In the genomic region with DNA sequence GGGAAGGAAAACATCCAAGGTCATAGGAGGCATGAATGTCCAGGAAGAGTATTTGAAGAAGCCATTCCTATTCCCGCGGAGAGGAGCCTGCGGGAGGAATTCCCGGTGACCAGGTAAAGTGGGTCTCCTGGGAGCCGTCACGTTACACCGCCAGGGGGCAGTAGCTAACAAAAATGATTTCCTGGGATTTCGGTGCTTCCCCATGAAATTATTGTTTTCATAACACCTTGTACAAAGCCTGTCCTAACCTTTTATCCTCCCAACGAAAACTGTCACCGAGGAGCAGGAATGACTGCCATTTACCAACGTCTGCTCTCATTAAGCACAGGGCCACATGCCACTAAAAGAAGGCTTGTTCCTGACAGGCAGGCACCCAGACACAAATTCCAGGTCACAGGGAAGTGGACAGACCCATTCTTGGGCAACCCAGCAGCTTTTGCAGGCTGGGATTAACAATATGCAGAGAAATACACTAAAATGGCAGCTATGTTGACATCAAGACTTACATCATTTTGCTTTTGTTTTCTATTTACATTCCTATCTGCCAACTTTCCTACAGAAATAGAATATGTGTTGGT, we compare ENCODE assay signal across 7 cellular contexts. TPM values are rescaled to one million over a fixed set of nuclear protein-coding genes. Genes with fewer than 3 reads are reported as not detected.
A peak's percentile ranks its signal among the peaks of the same experiment; 100 is the strongest.
DNase-seq lines count a peak whose midpoint lies in the region; ATAC-seq and TF ChIP-seq lines count a peak whose summit lies in the region.

No MANE protein-coding gene starts in this region.

- H3K4me3 ChIP-seq in H7 (ENCODE audit: insufficient read depth, low read depth, low read length): no peak overlapping the region
- no peak overlapping the region for H3K4me3 ChIP-seq in psoas muscle

- TF ChIP-seq CTCF in psoas muscle (IDR thresholded peaks at IDR 0.05): peak; percentile 62

- no peaks in the 10 kb centered on the region for H3K4me1 ChIP-seq in psoas muscle

- ATAC-seq in psoas muscle: peak in 3 of 4 donors; percentile 38 to 61 (median 49)
- no peak for ATAC-seq in GM19397 (IDR thresholded peaks at IDR 0.05; ENCODE audit: unreplicated experiment)

- in situ Hi-C loops in SK-MEL-5 (cut with HindIII; ENCODE audit: low pct_unique_long_range_greater_than_20kb, low sequenced_read_pairs): no loop called here

- intact Hi-C loops in psoas muscle (cut with DNase I): loop anchor here (5.0 kb wide), 2 partner anchors 43 to 128 kb away; a partner anchor contains a TSS

- no peaks in the 10 kb centered on the region for H3K27me3 ChIP-seq in H7 (ENCODE audit: control insufficient read depth, insufficient read depth, low read length)
- H3K27me3 ChIP-seq in psoas muscle (ENCODE audit: insufficient read depth in 3 of 3, low read length in 2 of 3): no peaks in the 10 kb centered on the region

- H3K9me3 ChIP-seq in psoas muscle: no peaks in the 10 kb centered on the region

- H3K27ac ChIP-seq in psoas muscle: no peak overlapping the region

- peak; percentile 91 for DNase-seq in H7
- peak; percentile 54 for DNase-seq in SK-MEL-5 (ENCODE audit: low read depth, low spot score)
- peak; percentile 46 for DNase-seq in glomerular visceral epithelial cell (ENCODE audit: extremely low spot score)
- peak; percentile 40 to 56 for DNase-seq in psoas muscle
- no peak for DNase-seq in T-helper 2 cell
- DNase-seq in GM19238 (ENCODE audit: insufficient read length, low spot score): no peak

- peaks cover 17% of the 10 kb centered on the region for H3K36me3 ChIP-seq in H7 (replicated peaks; ENCODE audit: control insufficient read depth, insufficient read depth, low read length)
- H3K36me3 ChIP-seq in psoas muscle (ENCODE audit: insufficient read depth in 1 of 2, low read depth in 1 of 2): no peaks in the 10 kb centered on the region

- 39 to 53% (median 45%) methylated on average over 11 of the region's 11 CpGs for WGBS in psoas muscle, 3 donors

RNA-seq across cellular contexts. Expression of a gene that starts 41.2 kb away (rescaled TPM):
- total RNA-seq in H7 (2014; rRNA removed; shearing (Covaris generic)): 46.8 and 47.7 TPM in 2 replicates
- 1,575 and 1,779 TPM in 2 replicates for total RNA-seq in SK-MEL-5 (2014; rRNA removed; shearing (Covaris generic))
- 869 and 890 TPM in 2 replicates for polyA plus RNA-seq in SK-MEL-5 (2015; cell fraction: cytosol; rRNA removed)
- 108 and 127 TPM in 2 replicates for polyA plus RNA-seq in SK-MEL-5 (2015; cell fraction: nucleus; rRNA removed)
- total RNA-seq in psoas muscle: 10 to 100 TPM; 45.8 to 93.6 (median 73.8) TPM
- polyA plus RNA-seq in psoas muscle: 100 to 1,000 TPM in 1 of 3 donors, 10 to 100 TPM in 2; 73.4 to 995 (median 75.3) TPM

Comparison
In these comparisons a context has a peak if more than half of its experiments do, and no peak if none do; other contexts are left out.
1. DNase-seq: peak in H7 (single experiment), SK-MEL-5 (single experiment), glomerular visceral epithelial cell (single experiment) and psoas muscle (2 of 2); none in T-helper 2 cell (0 of 5) and GM19238 (single experiment).
2. RNA of a gene that starts 41.2 kb away (total RNA-seq): 1,575 to 1,779 TPM in SK-MEL-5; 45.8 to 93.6 TPM in psoas muscle and 46.8 to 47.7 TPM in H7; every median in the first group is over 10 times any median in the second.